ENCODE assay signal across 9 cellular contexts in genomic region chr10:100433253-100434240, GRCh38. TPM values are rescaled to one million over a fixed set of nuclear protein-coding genes. Genes with fewer than 3 reads are reported as not detected.
A peak's percentile ranks its signal among the peaks of the same experiment; 100 is the strongest.
DNase-seq lines count a peak whose midpoint lies in the region; ATAC-seq and TF ChIP-seq lines count a peak whose summit lies in the region.
"Had no signal": no experiment of that assay in that cellular context is flagged by ENCODE, and none has a peak within 500 bp of the region (broad histone marks: within the 10 kb centered on the region; RNA-seq: fewer than 3 reads in every experiment).

No MANE protein-coding gene starts in this region.

- DNase-seq in DMS153 treated with DMSO at 0.1 percent for 48 hours (lab: John Stamatoyannopoulos, UW; ENCODE audit: unreplicated experiment) (peak; percentile 94), H4 (ENCODE audit: low spot score) (peak; percentile 89), NAMALWA (ENCODE audit: low spot score) (peak; percentile 97), SIG-M5 (lab: John Stamatoyannopoulos, UW) (peak; percentile 36), foreskin keratinocyte (peak; percentile 63 to 83), occipital lobe (lab: John Stamatoyannopoulos, UW) (peak; percentile 70), thoracic aorta (ENCODE audit: low spot score) (peak; percentile 74)
- DNase-seq in activated T-helper 2 cell treated with anti-CD3 and anti-CD28 coated beads, Interferon-gamma antibody, Interleukin-2, Interleukin-4, amounts not matched to agents 10 μg/mL and 5 μg/mL and 100 μg/mL, durations not matched to agents 14 hours and 24 hours and 36 hours (ENCODE audit: low spot score) = peak; percentile 90

- TF ChIP-seq CTCF in foreskin keratinocyte (conservative IDR thresholded peaks at IDR 0.05) (peak; percentile 100), thoracic aorta (IDR thresholded peaks at IDR 0.05) (peak; percentile 98)

- H3K27ac Mint-ChIP-seq in activated T-helper 2 cell treated with anti-CD3 and anti-CD28 coated beads, Interferon-gamma antibody, Interleukin-2, Interleukin-4, amounts not matched to agents 10 μg/mL and 5 μg/mL and 100 μg/mL, durations not matched to agents 14 hours and 24 hours and 36 hours = no peak overlapping the region

- H3K36me3 Mint-ChIP-seq in activated T-helper 2 cell treated with anti-CD3 and anti-CD28 coated beads, Interferon-gamma antibody, Interleukin-2, Interleukin-4, amounts not matched to agents 10 μg/mL and 5 μg/mL and 100 μg/mL, durations not matched to agents 14 hours and 24 hours and 36 hours (ENCODE audit: low read depth) = no peaks in the 10 kb centered on the region

- no peaks in the 10 kb centered on the region for H3K9me3 Mint-ChIP-seq in activated T-helper 2 cell treated with anti-CD3 and anti-CD28 coated beads, Interferon-gamma antibody, Interleukin-2, Interleukin-4, amounts not matched to agents 10 μg/mL and 5 μg/mL and 100 μg/mL, durations not matched to agents 14 hours and 24 hours and 36 hours

- intact Hi-C loops in activated T-helper 2 cell treated with anti-CD3 and anti-CD28 coated beads, Interferon-gamma antibody, Interleukin-2, Interleukin-4, amounts not matched to agents 10 μg/mL and 5 μg/mL and 100 μg/mL, durations not matched to agents 14 hours and 24 hours and 36 hours (cut with micrococcal nuclease) = loop anchor here (1.0 kb wide), 4 partner anchors 75 to 95 kb away; no protein-coding TSS in a partner anchor

- H3K27me3 Mint-ChIP-seq in activated T-helper 2 cell treated with anti-CD3 and anti-CD28 coated beads, Interferon-gamma antibody, Interleukin-2, Interleukin-4, amounts not matched to agents 10 μg/mL and 5 μg/mL and 100 μg/mL, durations not matched to agents 14 hours and 24 hours and 36 hours (ENCODE audit: low read depth) = no peaks in the 10 kb centered on the region

- no peaks in the 10 kb centered on the region for H3K9me3 ChIP-seq in thoracic aorta

- H3K4me3 Mint-ChIP-seq in activated T-helper 2 cell treated with anti-CD3 and anti-CD28 coated beads, Interferon-gamma antibody, Interleukin-2, Interleukin-4, amounts not matched to agents 10 μg/mL and 5 μg/mL and 100 μg/mL, durations not matched to agents 14 hours and 24 hours and 36 hours (ENCODE audit: low read depth) = no peak overlapping the region

- H3K4me1 ChIP-seq in foreskin keratinocyte (no peaks in the 10 kb centered on the region), thoracic aorta (ENCODE audit: control insufficient read depth in 1 of 2, low read depth in 2 of 2) (no peaks in the 10 kb centered on the region)

- ATAC-seq in foreskin keratinocyte (peak; percentile 82), thoracic aorta (ENCODE audit: insufficient number of reproducible peaks, low FRiP score, low read depth) (peak; percentile 84)

- no peaks in the 10 kb centered on the region for H3K36me3 ChIP-seq in thoracic aorta

- H3K27me3 ChIP-seq in foreskin keratinocyte = no peaks in the 10 kb centered on the region
- no peaks in the 10 kb centered on the region for H3K27me3 ChIP-seq in thoracic aorta (replicated peaks; ENCODE audit: insufficient read depth)

- no peak overlapping the region for H3K27ac ChIP-seq in foreskin keratinocyte
- H3K27ac ChIP-seq in thoracic aorta = no peak overlapping the region

- H3K4me3 ChIP-seq in thoracic aorta = no peak overlapping the region

- peaks cover 16% of the 10 kb centered on the region for H3K4me1 Mint-ChIP-seq in activated T-helper 2 cell treated with anti-CD3 and anti-CD28 coated beads, Interferon-gamma antibody, Interleukin-2, Interleukin-4, amounts not matched to agents 10 μg/mL and 5 μg/mL and 100 μg/mL, durations not matched to agents 14 hours and 24 hours and 36 hours (ENCODE audit: low read depth)

RNA-seq across cellular contexts. Expression of gene WNT8B, which starts 29.3 kb away (rescaled TPM):
- total RNA-seq in H4 (2014; rRNA removed; shearing (Covaris generic)) = not detected in 2 replicates
- 0.14 and 0.21 TPM in 2 replicates for total RNA-seq in activated T-helper 2 cell treated with anti-CD3 and anti-CD28 coated beads, Interferon-gamma antibody, Interleukin-2, Interleukin-4, amounts not matched to agents 10 μg/mL and 5 μg/mL and 100 μg/mL, durations not matched to agents 14 hours and 24 hours and 36 hours
- not detected in 2 replicates for total RNA-seq in foreskin keratinocyte
- not detected in 2 replicates for polyA plus RNA-seq in foreskin keratinocyte
- total RNA-seq in occipital lobe = not detected
- not detected for total RNA-seq in thoracic aorta
- polyA plus RNA-seq: esophagus had no signal

Comparison
In these comparisons a context has a peak if more than half of its experiments do, and no peak if none do; other contexts are left out.
1. DNase-seq: peak in every context shown above with its lines; median percentile 97 in NAMALWA; 94 in DMS153 treated with DMSO at 0.1 percent for 48 hours; 90 in activated T-helper 2 cell treated with anti-CD3 and anti-CD28 coated beads, Interferon-gamma antibody, Interleukin-2, Interleukin-4, amounts not matched to agents 10 μg/mL and 5 μg/mL and 100 μg/mL, durations not matched to agents 14 hours and 24 hours and 36 hours; 89 in H4; 74 in thoracic aorta; 73 in foreskin keratinocyte; 70 in occipital lobe; 36 in SIG-M5.